ENCODE assay signal across 14 cellular contexts in genomic region chr5:147871980-147872549, GRCh38. TPM values are rescaled to one million over a fixed set of nuclear protein-coding genes. Genes with fewer than 3 reads are reported as not detected.
DNase-seq lines count a peak whose midpoint lies in the region; TF ChIP-seq lines count a peak whose summit lies in the region.
"Not testable (repeated sequence)": the region's sequence is repeated elsewhere in the genome, so short reads cannot be mapped to it uniquely, and the experiment has no call there.
"Had no signal": no experiment of that assay in that cellular context is flagged by ENCODE, and none has a peak within 500 bp of the region (broad histone marks: within the 10 kb centered on the region; RNA-seq: fewer than 3 reads in every experiment).

No MANE protein-coding gene starts in this region.

- H3K36me3 ChIP-seq in H7 (replicated peaks; ENCODE audit: control insufficient read depth, insufficient read depth, low read length) (peaks cover 13% of the 10 kb centered on the region), HUES6 (ENCODE audit: control insufficient read depth, insufficient read depth, low read length) (peaks cover 44% of the 10 kb centered on the region)
- H3K36me3 ChIP-seq in NT2/D1 (ENCODE audit: insufficient read depth, insufficient read length, low read length); endodermal cell (ENCODE audit: control insufficient read depth, insufficient read depth, low read length): not testable (repeated sequence)

- TF ChIP-seq CTCF in endodermal cell (conservative IDR thresholded peaks at IDR 0.05); nephron progenitor cell (IDR thresholded peaks at IDR 0.05): not testable (repeated sequence)

- H3K36me3 Mint-ChIP-seq in endodermal cell (ENCODE audit: low read depth), result peaks cover 20% of the 10 kb centered on the region
- H3K36me3 Mint-ChIP-seq in nephron progenitor cell (ENCODE audit: low read depth), result not testable (repeated sequence)

- peaks cover 41% of the 10 kb centered on the region for H3K4me1 ChIP-seq in HUES6 (ENCODE audit: control insufficient read depth, insufficient read depth, low read length)
- H3K4me1 ChIP-seq in NT2/D1 (ENCODE audit: insufficient read depth, insufficient read length); endodermal cell (ENCODE audit: control insufficient read depth, insufficient read depth, low read length): not testable (repeated sequence)

- not testable (repeated sequence) for H3K27me3 Mint-ChIP-seq in endodermal cell (ENCODE audit: insufficient read depth)
- peaks cover 52% of the 10 kb centered on the region for H3K27me3 Mint-ChIP-seq in nephron progenitor cell (ENCODE audit: low read depth, poor library complexity)

- H3K9ac ChIP-seq in HUES6 (ENCODE audit: low read length) (peak overlapping the region; percentile 100), NT2/D1 (ENCODE audit: insufficient read length, low read depth) (peak overlapping the region; percentile 62), endodermal cell (ENCODE audit: extremely low read depth, low read length, poor library complexity, severe bottlenecking) (peak overlapping the region; percentile 47)

- peak overlapping the region; percentile 71 for H3K4me3 Mint-ChIP-seq in endodermal cell
- H3K4me3 Mint-ChIP-seq in nephron progenitor cell, result not testable (repeated sequence)

- peak overlapping the region; percentile 75 for H3K4me3 ChIP-seq in H7 (ENCODE audit: insufficient read depth, low read depth, low read length)
- peak overlapping the region; percentile 90 for H3K4me3 ChIP-seq in HUES6 (ENCODE audit: low read depth, low read length)
- H3K4me3 ChIP-seq in NT2/D1 (ENCODE audit: insufficient read length, low read depth), result peak overlapping the region; percentile 35
- H3K4me3 ChIP-seq in endodermal cell (ENCODE audit: low read length), result peak overlapping the region; percentile 75
- peak overlapping the region; percentile 77 for H3K4me3 ChIP-seq in iPS-11a (ENCODE audit: low read depth, low read length)
- H3K4me3 ChIP-seq in iPS-18c (ENCODE audit: insufficient read depth, low read depth, low read length), result peak overlapping the region; percentile 66

- H3K9me3 Mint-ChIP-seq in endodermal cell, nephron progenitor cell: not testable (repeated sequence)

- not testable (repeated sequence) for DNase-seq in H7; NT2/D1 (ENCODE audit: low read depth, low spot score); nephron progenitor cell
- peak; percentile 47 for DNase-seq in endodermal cell

- not testable (repeated sequence) for H3K9me3 ChIP-seq in HUES6 (ENCODE audit: control insufficient read depth, insufficient read depth, low read depth, low read length); endodermal cell (ENCODE audit: control insufficient read depth, low read length); iPS-18c (ENCODE audit: control insufficient read depth, insufficient read depth, low read length)
- H3K9me3 ChIP-seq in NT2/D1 (ENCODE audit: insufficient read depth, low read length), result peaks cover 33% of the 10 kb centered on the region

- peaks cover 87% of the 10 kb centered on the region for H3K4me1 Mint-ChIP-seq in endodermal cell
- H3K4me1 Mint-ChIP-seq in nephron progenitor cell, result peaks cover 12% of the 10 kb centered on the region

- peak overlapping the region; percentile 96 for H3K27ac ChIP-seq in HUES6 (ENCODE audit: low read depth, low read length)
- H3K27ac ChIP-seq in endodermal cell (ENCODE audit: low read depth, low read length), result not testable (repeated sequence)

- not testable (repeated sequence) for H3K27me3 ChIP-seq in H7 (ENCODE audit: control insufficient read depth, insufficient read depth, low read length); HUES6 (ENCODE audit: control insufficient read depth, insufficient read depth, low read length); NT2/D1 (ENCODE audit: insufficient read depth, insufficient read length); endodermal cell (ENCODE audit: control insufficient read depth, insufficient read depth, low read length, poor library complexity, severe bottlenecking)

- H3K27ac Mint-ChIP-seq in endodermal cell (peak overlapping the region; percentile 75), nephron progenitor cell (peak overlapping the region; percentile 17)

- WGBS in endodermal cell (ENCODE audit: insufficient coverage in 1 of 2, insufficient read length in 1 of 2), 2 experiments, result 6 to 32% methylated on average over 15 of the region's 18 CpGs

RNA-seq across cellular contexts. Expression of gene SCGB3A2, which starts 6.4 kb away (rescaled TPM):
- 42.0 and 51.2 TPM in 2 replicates for total RNA-seq in H7 (2014; rRNA removed; shearing (Covaris generic))
- total RNA-seq in endodermal cell, result 10 to 100 TPM in 1 of 2 donors, 1 to 10 TPM in 1; 1.1 to 18.7 TPM
- polyA plus RNA-seq in endodermal cell (2013, experiment 1 of 2), result 5.1 TPM
- 2.2 TPM for polyA plus RNA-seq in endodermal cell (2013, experiment 2 of 2)
- total RNA-seq: A172; A673; Calu3; CD4-positive, alpha-beta memory T cell; Daoy; H4 had no signal
- polyA plus RNA-seq: BJ; CD4-positive, alpha-beta memory T cell had no signal

RNA-seq across cellular contexts. Expression of gene C5orf46, which starts 34.3 kb away (rescaled TPM):
- not detected in 2 replicates for total RNA-seq in H7 (2014; rRNA removed; shearing (Covaris generic))
- not detected for total RNA-seq in endodermal cell
- 0.78 TPM for polyA plus RNA-seq in endodermal cell (2013, experiment 1 of 2)
- not detected for polyA plus RNA-seq in endodermal cell (2013, experiment 2 of 2)
- total RNA-seq: A172; A673; CD4-positive, alpha-beta memory T cell had no signal
- polyA plus RNA-seq: CD4-positive, alpha-beta memory T cell had no signal

RNA-seq across cellular contexts. Expression of gene SPINK1, which starts 40.6 kb away (rescaled TPM):
- total RNA-seq in H7 (2014; rRNA removed; shearing (Covaris generic)), result 1.4 and 3.2 TPM in 2 replicates
- not detected for total RNA-seq in endodermal cell
- polyA plus RNA-seq in endodermal cell (2013, experiment 1 of 2), result 1.0 TPM
- 1.7 TPM for polyA plus RNA-seq in endodermal cell (2013, experiment 2 of 2)
- total RNA-seq: A673; CD4-positive, alpha-beta memory T cell; H4 had no signal
- polyA plus RNA-seq: BJ; CD4-positive, alpha-beta memory T cell had no signal

Comparison
In these comparisons a context has a peak if more than half of its experiments do, and no peak if none do; other contexts are left out.
1. H3K4me3 ChIP-seq: peak in every context shown above with its lines; median percentile 90 in HUES6; 77 in iPS-11a; 75 in H7; 75 in endodermal cell; 66 in iPS-18c; 35 in NT2/D1.
2. H3K9ac ChIP-seq: peak in every context shown above with its lines; median percentile 100 in HUES6; 62 in NT2/D1; 47 in endodermal cell.